8 cellular contexts compared by ENCODE assay signal in genomic region chr17:18225121-18225561, GRCh38. TPM values are rescaled to one million over a fixed set of nuclear protein-coding genes. Genes with fewer than 3 reads are reported as not detected.
A peak's percentile ranks its signal among the peaks of the same experiment; 100 is the strongest.
DNase-seq lines count a peak whose midpoint lies in the region; ATAC-seq and TF ChIP-seq lines count a peak whose summit lies in the region.

No MANE protein-coding gene starts in this region.

- no peaks in the 10 kb centered on the region for H3K9me3 ChIP-seq in BE2C

- TF ChIP-seq CTCF in BE2C (IDR thresholded peaks at IDR 0.05; ENCODE audit: low read depth, low read length) (no peak), lower leg skin (IDR thresholded peaks at IDR 0.05) (no peak)

- intact Hi-C loops in lower leg skin (cut with DNase I; ENCODE audit: low total_unique reads) = no loop called here

- no peaks in the 10 kb centered on the region for H3K27me3 ChIP-seq in BE2C

- H3K4me3 ChIP-seq in BE2C (ENCODE audit: low read depth, low read length) (peak overlapping the region; percentile 37), lower leg skin (ENCODE audit: low read depth, poor library complexity, severe bottlenecking) (no peak overlapping the region)

- ATAC-seq in GM19397 (IDR thresholded peaks at IDR 0.05; ENCODE audit: unreplicated experiment) (peak; percentile 92), HG03565 (IDR thresholded peaks at IDR 0.05; ENCODE audit: unreplicated experiment) (peak; percentile 82)

- peak; percentile 96 for DNase-seq in BE2C
- DNase-seq in NCI-H774 (lab: John Stamatoyannopoulos, UW) = peak; percentile 83
- DNase-seq in activated CD4-positive, alpha-beta T cell treated with anti-CD3 and anti-CD28 coated beads, Interleukin-2, amount 50 U/mL, for 48 hours = peak; percentile 96
- peak; percentile 97 for DNase-seq in dermis blood vessel endothelial cell
- DNase-seq in lower leg skin (ENCODE audit: low spot score in 2 of 2) = peak; percentile 93 to 99
- peak; percentile 95 for DNase-seq in stimulated activated CD4-positive, alpha-beta T cell treated with anti-CD3 and anti-CD28 coated beads, Interleukin-4, amount 100 ng/mL, for 1 hour

- no peak for TF ChIP-seq POLR2A in lower leg skin (IDR thresholded peaks at IDR 0.05)

- 0 to 3% methylated on average over 5 to 9 of the region's 42 CpGs for WGBS in lower leg skin, 2 donors

- no peaks in the 10 kb centered on the region for H3K36me3 ChIP-seq in BE2C

- peaks cover 4% of the 10 kb centered on the region; the same call in 1 of the 2 replicates for H3K4me1 ChIP-seq in BE2C

RNA-seq across cellular contexts. Expression of gene LLGL1, which starts 0.3 kb away (rescaled TPM):
- polyA plus RNA-seq in BE2C (2012; ENCODE audit: insufficient read depth, insufficient read length, low read depth) = 16.0 TPM
- 27.9 and 40.0 TPM in 2 replicates for total RNA-seq in dermis blood vessel endothelial cell
- 10 to 100 TPM; 24.5 to 32.7 (median 29.3) TPM for total RNA-seq in lower leg skin

RNA-seq across cellular contexts. Expression of gene FLII, which starts 33.4 kb away (rescaled TPM):
- 98.2 TPM for polyA plus RNA-seq in BE2C (2012; ENCODE audit: insufficient read depth, insufficient read length, low read depth)
- 409 and 588 TPM in 2 replicates for total RNA-seq in dermis blood vessel endothelial cell
- 100 to 1,000 TPM; 202 to 292 (median 238) TPM for total RNA-seq in lower leg skin

RNA-seq across cellular contexts. Expression of gene MIEF2, which starts 35.3 kb away (rescaled TPM):
- polyA plus RNA-seq in BE2C (2012; ENCODE audit: insufficient read depth, insufficient read length, low read depth) = 6.6 TPM
- total RNA-seq in dermis blood vessel endothelial cell (22.4 and 22.6 TPM in 2 replicates), lower leg skin (10 to 100 TPM; 24.3 to 57.7 (median 34.2) TPM)

RNA-seq across cellular contexts. Expression of gene ALKBH5, which starts 41.5 kb away (rescaled TPM):
- polyA plus RNA-seq in BE2C (2012; ENCODE audit: insufficient read depth, insufficient read length, low read depth) = 47.5 TPM
- total RNA-seq in dermis blood vessel endothelial cell (95.1 and 104 TPM in 2 replicates), lower leg skin (10 to 100 TPM; 56.0 to 87.2 (median 76.4) TPM)
